In the genomic region with DNA sequence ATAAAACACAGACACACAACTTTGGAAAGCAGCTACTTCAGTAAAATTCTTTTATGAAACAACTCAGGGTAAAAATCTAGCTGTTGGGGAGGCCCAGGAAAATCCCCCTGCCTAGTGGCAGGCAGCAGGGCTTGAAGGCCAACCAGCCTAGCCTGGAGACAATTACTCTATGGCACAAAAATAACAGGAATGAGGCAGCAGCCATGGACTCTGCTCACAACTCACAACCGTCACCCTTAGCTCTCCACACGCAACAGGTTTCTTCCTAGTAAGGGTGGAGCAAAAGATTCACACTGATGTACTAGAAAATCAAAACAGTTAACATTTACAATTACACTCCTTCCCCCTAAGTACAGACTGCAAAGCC, we compare ENCODE assay signal across 1 cellular context.
TF ChIP-seq lines count a peak whose summit lies in the region.

No MANE protein-coding gene starts in this region.

TF ChIP-seq in GM12878, 131 proteins besides CTCF, POLR2A, EP300 and RAD21:
- TF ChIP-seq RUNX3 (IDR thresholded peaks at IDR 0.05; ENCODE audit: low read length), result 0 out of 2 replicates have a peak, but pooled peaks have one; percentile 4
- peak; percentile 40; the same call in 1 of the 2 replicates for TF ChIP-seq CREB1 (IDR thresholded peaks at IDR 0.05; ENCODE audit: low read depth)
- no peak for TF ChIP-seq DPF2 (IDR thresholded peaks at IDR 0.05)
- no peak for TF ChIP-seq MXI1 (IDR thresholded peaks at IDR 0.05; ENCODE audit: low read depth, low read length)
- no peak for TF ChIP-seq EGR1 (IDR thresholded peaks at IDR 0.05; ENCODE audit: borderline replicate concordance in 1 of 2, low read depth in 2 of 2, low read length in 2 of 2)
- TF ChIP-seq IKZF2 (IDR thresholded peaks at IDR 0.05), result no peak; a peak in 1 of 4 replicates
- no peak for TF ChIP-seq WRNIP1 (IDR thresholded peaks at IDR 0.05; ENCODE audit: borderline replicate concordance, low read depth, low read length)
- no peak for TF ChIP-seq JUND (IDR thresholded peaks at IDR 0.05; ENCODE audit: low read depth, low read length)
- no peak for TF ChIP-seq ZBTB11 (CRISPR knock-in tag; IDR thresholded peaks at IDR 0.05)
- TF ChIP-seq MYB (IDR thresholded peaks at IDR 0.05; ENCODE audit: borderline replicate concordance, low read depth, low read length), result no peak
- TF ChIP-seq PBX3 (IDR thresholded peaks at IDR 0.05; ENCODE audit: insufficient replicate concordance, low read depth, low read length), result no peak
- TF ChIP-seq ESRRA (IDR thresholded peaks at IDR 0.05; ENCODE audit: low read length), result no peak
- no peak for TF ChIP-seq KDM1A (IDR thresholded peaks at IDR 0.05; ENCODE audit: borderline replicate concordance)
- no peak for TF ChIP-seq TARDBP (IDR thresholded peaks at IDR 0.05; ENCODE audit: borderline replicate concordance)
- no peak for TF ChIP-seq ZNF384 (IDR thresholded peaks at IDR 0.05; ENCODE audit: borderline replicate concordance, low read depth, low read length)
- TF ChIP-seq, protein P1, sequence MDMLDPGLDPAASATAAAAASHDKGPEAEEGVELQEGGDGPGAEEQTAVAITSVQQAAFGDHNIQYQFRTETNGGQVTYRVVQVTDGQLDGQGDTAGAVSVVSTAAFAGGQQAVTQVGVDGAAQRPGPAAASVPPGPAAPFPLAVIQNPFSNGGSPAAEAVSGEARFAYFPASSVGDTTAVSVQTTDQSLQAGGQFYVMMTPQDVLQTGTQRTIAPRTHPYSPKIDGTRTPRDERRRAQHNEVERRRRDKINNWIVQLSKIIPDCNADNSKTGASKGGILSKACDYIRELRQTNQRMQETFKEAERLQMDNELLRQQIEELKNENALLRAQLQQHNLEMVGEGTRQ (IDR thresholded peaks at IDR 0.05; ENCODE audit: borderline replicate concordance, low read depth, low read length), result no peak
- no peak for TF ChIP-seq SPI1 (IDR thresholded peaks at IDR 0.05; ENCODE audit: borderline replicate concordance, insufficient read depth, low read depth, low read length)
- TF ChIP-seq RELA (IDR thresholded peaks at IDR 0.05; ENCODE audit: borderline replicate concordance, partially characterized antibody), result peak; percentile 43
- TF ChIP-seq POLR2AphosphoS2 (IDR thresholded peaks at IDR 0.05; ENCODE audit: low read depth, low read length), result 0 out of 2 replicates have a peak, but pooled peaks have one; percentile 32
- TF ChIP-seq NFIC (IDR thresholded peaks at IDR 0.05; ENCODE audit: low read depth, low read length), result peak; percentile 41; the same call in 1 of the 2 replicates
- TF ChIP-seq RCOR1 (conservative IDR thresholded peaks at IDR 0.05; ENCODE audit: low read depth, low read length), result no peak
- no peak for TF ChIP-seq TCF12 (IDR thresholded peaks at IDR 0.05; ENCODE audit: low read depth, low read length)
- TF ChIP-seq PRDM15 (CRISPR knock-in tag; IDR thresholded peaks at IDR 0.05), result no peak
- TF ChIP-seq CBX3 (IDR thresholded peaks at IDR 0.05; ENCODE audit: borderline replicate concordance, low read depth), result no peak
- no peak for TF ChIP-seq FOXK2 (IDR thresholded peaks at IDR 0.05)
- TF ChIP-seq, protein P2, sequence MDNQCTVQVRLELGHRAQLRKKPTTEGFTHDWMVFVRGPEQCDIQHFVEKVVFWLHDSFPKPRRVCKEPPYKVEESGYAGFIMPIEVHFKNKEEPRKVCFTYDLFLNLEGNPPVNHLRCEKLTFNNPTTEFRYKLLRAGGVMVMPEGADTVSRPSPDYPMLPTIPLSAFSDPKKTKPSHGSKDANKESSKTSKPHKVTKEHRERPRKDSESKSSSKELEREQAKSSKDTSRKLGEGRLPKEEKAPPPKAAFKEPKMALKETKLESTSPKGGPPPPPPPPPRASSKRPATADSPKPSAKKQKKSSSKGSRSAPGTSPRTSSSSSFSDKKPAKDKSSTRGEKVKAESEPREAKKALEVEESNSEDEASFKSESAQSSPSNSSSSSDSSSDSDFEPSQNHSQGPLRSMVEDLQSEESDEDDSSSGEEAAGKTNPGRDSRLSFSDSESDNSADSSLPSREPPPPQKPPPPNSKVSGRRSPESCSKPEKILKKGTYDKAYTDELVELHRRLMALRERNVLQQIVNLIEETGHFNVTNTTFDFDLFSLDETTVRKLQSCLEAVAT (IDR thresholded peaks at IDR 0.05), result no peak
